Comparison of ENCODE assay signal across 10 cellular contexts in the genomic region with DNA sequence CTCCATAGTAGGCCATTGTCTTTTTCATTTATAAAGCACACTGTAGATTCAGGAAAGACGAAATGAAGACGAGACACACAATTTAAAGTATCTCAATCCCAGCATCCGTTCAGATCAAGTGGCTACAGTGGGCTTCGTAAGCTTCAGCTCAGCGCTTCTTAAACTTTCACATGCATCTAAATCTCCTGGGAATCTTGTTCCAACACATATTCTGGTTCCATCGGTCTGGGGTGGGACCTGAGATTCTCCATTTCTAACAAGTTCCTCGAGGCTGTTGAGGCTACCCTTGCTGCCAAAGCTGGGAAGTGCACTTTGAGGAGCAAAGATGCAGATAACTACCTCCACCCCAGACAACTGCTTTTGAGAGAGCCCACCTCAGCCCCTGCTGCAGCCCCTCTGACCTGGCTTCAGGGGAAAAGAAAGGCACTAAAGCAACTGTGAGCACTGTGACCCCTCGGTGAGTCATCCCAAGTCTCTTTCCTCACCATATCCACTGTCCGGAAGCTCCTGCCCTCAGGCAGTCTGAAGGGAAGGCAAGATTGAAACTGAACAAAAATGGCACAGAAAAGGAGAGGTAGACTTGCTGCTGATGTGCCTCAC.
DNase-seq lines count a peak whose midpoint lies in the region; ATAC-seq and TF ChIP-seq lines count a peak whose summit lies in the region.
"Had no signal": no experiment of that assay in that cellular context is flagged by ENCODE, and none has a peak within 500 bp of the region (broad histone marks: within the 10 kb centered on the region; RNA-seq: fewer than 3 reads in every experiment).

No MANE protein-coding gene starts in this region.

- H3K27ac ChIP-seq in breast epithelium (peak overlapping the region in 1 of 2 donors; percentile 76), upper lobe of right lung (peak overlapping the region; percentile 56)
- H3K27ac ChIP-seq: parathyroid adenoma had no signal

- no peak overlapping the region for H3K4me3 ChIP-seq in breast epithelium
- H3K4me3 ChIP-seq in upper lobe of right lung: peak overlapping the region; percentile 1

- H3K27me3 Mint-ChIP-seq in MCF 10A (ENCODE audit: insufficient read depth, unreplicated experiment): no peaks in the 10 kb centered on the region

- DNase-seq in MCF 10A (ENCODE audit: unreplicated experiment): peak; percentile 97
- no peak for DNase-seq in breast epithelium (ENCODE audit: low spot score in 2 of 2)
- peak; percentile 45 for DNase-seq in T1000 (lab: John Stamatoyannopoulos, UW)
- DNase-seq in foreskin melanocyte: peak; percentile 81
- DNase-seq in upper lobe of right lung: no peak
- DNase-seq in activated CD4-positive, alpha-beta T cell treated with anti-CD3 and anti-CD28 coated beads, Interleukin-2, amount 50 U/mL, for 48 hours: no peak
- no peak for DNase-seq in activated CD4-positive, alpha-beta T cell treated with anti-CD3 and anti-CD28 coated beads, Interleukin-2, amount 50 U/mL, for 1 hour
- no peak for DNase-seq in RPMI8226
- DNase-seq: cortex of kidney had no signal

- peaks cover 22% of the 10 kb centered on the region for H3K4me1 Mint-ChIP-seq in MCF 10A (ENCODE audit: insufficient read depth, unreplicated experiment)

- peak overlapping the region; percentile 62 for H3K4me3 Mint-ChIP-seq in MCF 10A (ENCODE audit: unreplicated experiment)

- no peaks in the 10 kb centered on the region for H3K36me3 Mint-ChIP-seq in MCF 10A (ENCODE audit: insufficient read depth, unreplicated experiment)

- H3K9me3 Mint-ChIP-seq in MCF 10A (ENCODE audit: unreplicated experiment): no peaks in the 10 kb centered on the region

- intact Hi-C loops in MCF 10A (cut with micrococcal nuclease) (no loop called here), breast epithelium (cut with DNase I; ENCODE audit: low total_unique reads) (no loop called here), upper lobe of right lung (cut with DNase I) (loop anchor here (10.0 kb wide), 1 partner anchor 253 kb away; no protein-coding TSS in a partner anchor)

- H3K27ac Mint-ChIP-seq in MCF 10A (ENCODE audit: low read depth, unreplicated experiment): peak overlapping the region; percentile 89

- H3K9me3 ChIP-seq in breast epithelium (no peaks in the 10 kb centered on the region), upper lobe of right lung (no peaks in the 10 kb centered on the region)

- no peaks in the 10 kb centered on the region for H3K36me3 ChIP-seq in breast epithelium
- no peaks in the 10 kb centered on the region for H3K36me3 ChIP-seq in upper lobe of right lung

- no TSS peak for BruUV-seq in MCF 10A (replicated peaks; lab: Mats Ljungman, UMichigan)

- peaks cover 0 to 3% of the 10 kb centered on the region in 2 donors for H3K4me1 ChIP-seq in breast epithelium
- H3K4me1 ChIP-seq in upper lobe of right lung: peaks cover 18% of the 10 kb centered on the region
- H3K4me1 ChIP-seq: parathyroid adenoma had no signal

- CTCF ChIA-PET in MCF 10A (lab: Yijun Ruan, JAX): interaction anchor here (0.6 to 5.0 kb wide), 26 partner anchors 10 to 670 kb away, joined by 3 to 88 read pairs (median 4); a partner anchor contains a TSS

- H3K27me3 ChIP-seq in breast epithelium (no peaks in the 10 kb centered on the region), upper lobe of right lung (no peaks in the 10 kb centered on the region)

- TF ChIP-seq CTCF in MCF 10A (IDR thresholded peaks at IDR 0.05; ENCODE audit: unreplicated experiment): no peak
- no peak for TF ChIP-seq CTCF in breast epithelium (IDR thresholded peaks at IDR 0.05)
- no peak for TF ChIP-seq CTCF in upper lobe of right lung (IDR thresholded peaks at IDR 0.05)

- TF ChIP-seq POLR2A in breast epithelium (IDR thresholded peaks at IDR 0.05): no peak

- POLR2A ChIA-PET in MCF 10A (lab: Yijun Ruan, JAX): interaction anchor here (0.6 to 1.9 kb wide), 14 partner anchors 96 to 342 kb away, joined by 3 to 11 read pairs (median 3); no protein-coding TSS in a partner anchor

- no peak for ATAC-seq in upper lobe of right lung

Comparison
In these comparisons a context has a peak if more than half of its experiments do, and no peak if none do; other contexts are left out.
1. DNase-seq: peak in MCF 10A (single experiment), T1000 (single experiment) and foreskin melanocyte (single experiment); none in breast epithelium (0 of 2), upper lobe of right lung (single experiment), activated CD4-positive, alpha-beta T cell treated with anti-CD3 and anti-CD28 coated beads, Interleukin-2, amount 50 U/mL, for 48 hours (0 of 2), activated CD4-positive, alpha-beta T cell treated with anti-CD3 and anti-CD28 coated beads, Interleukin-2, amount 50 U/mL, for 1 hour (single experiment) and RPMI8226 (single experiment).